ENCODE assay signal across 9 cellular contexts in genomic region chr6:155201461-155202226, GRCh38.
DNase-seq lines count a peak whose midpoint lies in the region; ATAC-seq and TF ChIP-seq lines count a peak whose summit lies in the region.
"Had no signal": no experiment of that assay in that cellular context is flagged by ENCODE, and none has a peak within 500 bp of the region (broad histone marks: within the 10 kb centered on the region; RNA-seq: fewer than 3 reads in every experiment).

No MANE protein-coding gene starts in this region.

- H3K27me3 ChIP-seq in right cardiac atrium (ENCODE audit: control insufficient read depth, insufficient read depth) = no peaks in the 10 kb centered on the region
- H3K27me3 ChIP-seq: BLaER1 treated with 17β-estradiol and CSF1 and Interleukin-3, amounts not matched to agents 10 nM and 100 nM had no signal

- DNase-seq in activated CD4-positive, CD25-positive, alpha-beta regulatory T cell treated with anti-CD3 and anti-CD28 coated beads, Interleukin-2, amount 50 U/mL, for 72 hours = no peak
- DNase-seq in NCI-H526 (lab: John Stamatoyannopoulos, UW) (peak; percentile 39 to 41), fibroblast of the aortic adventitia (ENCODE audit: low read depth) (peak; percentile 83), right cardiac atrium (no peak), DMS 273 treated with DMSO at 0.1 percent for 48 hours (lab: John Stamatoyannopoulos, UW) (no peak), DMS53 (lab: John Stamatoyannopoulos, UW) (no peak)
- no peak for DNase-seq in activated T-cell treated with anti-CD3 and anti-CD28 coated beads, Interleukin-2, amount 50 U/mL, for 1 hour

- no peaks in the 10 kb centered on the region for H3K9me3 ChIP-seq in right cardiac atrium (ENCODE audit: control insufficient read depth, low read length)

- intact Hi-C loops in right cardiac atrium (cut with DNase I) = no loop called here

- no peak overlapping the region for H3K27ac ChIP-seq in right cardiac atrium (ENCODE audit: low read length)
- H3K27ac ChIP-seq: BLaER1 treated with 17β-estradiol and CSF1 and Interleukin-3, amounts not matched to agents 10 nM and 100 nM had no signal

- no peak for TF ChIP-seq CTCF in fibroblast of the aortic adventitia (IDR thresholded peaks at IDR 0.05; ENCODE audit: insufficient read depth, low read length)

- H3K4me3 ChIP-seq in fibroblast of the aortic adventitia (ENCODE audit: low read depth, low read length) (no peak overlapping the region), right cardiac atrium (ENCODE audit: low read length) (no peak overlapping the region)
- H3K4me3 ChIP-seq: BLaER1 treated with 17β-estradiol and CSF1 and Interleukin-3, amounts not matched to agents 10 nM and 100 nM had no signal

- WGBS in right cardiac atrium = 85% methylated on average over 7 of the region's 7 CpGs

- ATAC-seq in activated CD4-positive, CD25-positive, alpha-beta regulatory T cell treated with anti-CD3 and anti-CD28 coated beads, Interleukin-2, amount 50 U/mL, for 24 hours = peak; percentile 17 to 66
- ATAC-seq in right cardiac atrium = no peak

- no peaks in the 10 kb centered on the region for H3K4me1 ChIP-seq in right cardiac atrium (ENCODE audit: control insufficient read depth, insufficient read depth, low read length)

Comparison
In these comparisons a context has a peak if more than half of its experiments do, and no peak if none do; other contexts are left out.
1. ATAC-seq: peak in activated CD4-positive, CD25-positive, alpha-beta regulatory T cell treated with anti-CD3 and anti-CD28 coated beads, Interleukin-2, amount 50 U/mL, for 24 hours (2 of 2); none in right cardiac atrium (0 of 2).
2. DNase-seq: peak in NCI-H526 (2 of 2) and fibroblast of the aortic adventitia (single experiment); none in activated CD4-positive, CD25-positive, alpha-beta regulatory T cell treated with anti-CD3 and anti-CD28 coated beads, Interleukin-2, amount 50 U/mL, for 72 hours (single experiment), right cardiac atrium (0 of 3), DMS 273 treated with DMSO at 0.1 percent for 48 hours (single experiment), DMS53 (single experiment) and activated T-cell treated with anti-CD3 and anti-CD28 coated beads, Interleukin-2, amount 50 U/mL, for 1 hour (single experiment).